10 cellular contexts compared by ENCODE assay signal in the genomic region with DNA sequence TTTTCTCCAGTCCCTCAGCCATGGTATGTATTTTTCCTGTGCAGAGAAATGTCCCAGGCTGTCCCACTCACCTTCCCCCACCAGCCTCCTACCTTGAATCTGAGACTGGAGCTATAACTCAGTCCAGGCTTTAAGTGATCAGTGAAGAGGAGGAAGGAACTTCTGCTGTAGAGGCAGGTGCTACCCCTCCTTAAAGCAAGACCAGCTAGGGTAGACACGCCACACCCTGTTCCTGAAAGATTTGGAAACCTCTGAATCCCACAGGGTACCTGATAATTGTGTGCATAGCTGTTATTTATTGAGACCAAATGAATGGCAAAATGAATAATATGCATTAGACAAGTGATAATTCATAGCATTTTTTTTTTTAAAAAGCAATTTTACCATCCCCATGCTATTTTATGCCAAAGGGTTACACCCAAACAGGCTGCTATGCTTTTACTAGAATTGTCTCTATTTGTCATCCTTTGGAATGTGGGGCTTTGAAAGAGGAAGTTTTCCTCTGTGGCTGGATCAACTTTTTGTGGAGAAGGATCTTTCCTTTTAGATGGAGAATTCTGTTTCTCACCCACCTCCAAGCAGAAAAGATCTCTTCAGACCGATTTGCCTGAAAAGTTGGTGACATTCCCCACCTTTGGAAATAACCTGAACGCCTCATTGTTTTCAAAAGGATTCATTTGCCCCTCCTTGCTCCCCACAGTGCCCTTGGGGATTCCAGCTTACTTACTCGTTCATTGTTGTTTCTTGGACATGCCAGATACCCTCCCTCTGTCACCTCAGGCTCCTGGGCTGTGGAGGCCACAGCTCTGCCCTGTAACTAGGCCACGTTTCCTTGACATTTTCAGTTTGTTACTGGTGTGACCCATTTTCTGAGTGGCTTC.
A peak's percentile ranks its signal among the peaks of the same experiment; 100 is the strongest.
DNase-seq lines count a peak whose midpoint lies in the region; ATAC-seq and TF ChIP-seq lines count a peak whose summit lies in the region.
"Had no signal": no experiment of that assay in that cellular context is flagged by ENCODE, and none has a peak within 500 bp of the region (broad histone marks: within the 10 kb centered on the region; RNA-seq: fewer than 3 reads in every experiment).

No MANE protein-coding gene starts in this region.

- TF ChIP-seq POLR2A in spleen (IDR thresholded peaks at IDR 0.05): no peak

- peaks cover 0 to 12% (median 4%) of the 10 kb centered on the region in 6 donors for H3K4me1 ChIP-seq in spleen

- H3K27ac ChIP-seq in spleen: peak overlapping the region in 5 of 8 donors; percentile 13 to 33 (median 19)

- intact Hi-C loops in spleen (cut with DNase I; ENCODE audit: low total_unique reads): no loop called here

- ATAC-seq in GM18519 (IDR thresholded peaks at IDR 0.05; ENCODE audit: low FRiP score, unreplicated experiment) (no peak), HG02798 (IDR thresholded peaks at IDR 0.05; ENCODE audit: poor library complexity, unreplicated experiment) (no peak)
- ATAC-seq: activated CD8-positive, alpha-beta T cell treated with anti-CD3 and anti-CD28 coated beads, Interleukin-2, amount 10 ng/mL, durations not matched to agents 7 days and 5 days had no signal

- DNase-seq in HCEC 1CT: peak; percentile 52
- DNase-seq in astrocyte of the hippocampus (ENCODE audit: low read depth, low spot score): peak; percentile 48
- peak; percentile 27 for DNase-seq in iPS-NIHi7 (ENCODE audit: extremely low spot score)
- no peak for DNase-seq in spleen
- no peak for DNase-seq in C1 segment of cervical spinal cord (lab: John Stamatoyannopoulos, UW)
- DNase-seq in NCI-H2196 (lab: John Stamatoyannopoulos, UW; ENCODE audit: unreplicated experiment): no peak
- DNase-seq: activated CD8-positive, alpha-beta T cell treated with anti-CD3 and anti-CD28 coated beads, Interleukin-2, amount 10 ng/mL, durations not matched to agents 7 days and 5 days; NCI-H187 treated with DMSO at 0.1 percent for 48 hours had no signal

- 86 to 92% (median 88%) methylated on average over 5 of the region's 5 CpGs for WGBS in spleen, 5 donors

- no peak overlapping the region for H3K4me3 ChIP-seq in spleen

- no peak for TF ChIP-seq CTCF in spleen (IDR thresholded peaks at IDR 0.05 in 8 of 11, conservative IDR thresholded peaks at IDR 0.05 in 3 of 11)

- H3K27me3 ChIP-seq in spleen (replicated peaks in 1 of 7): no peaks in the 10 kb centered on the region

- H3K9me3 ChIP-seq in spleen: no peaks in the 10 kb centered on the region

- H3K36me3 ChIP-seq in spleen: peaks cover 0 to 16% (median 0%) of the 10 kb centered on the region in 6 donors

Comparison
In these comparisons a context has a peak if more than half of its experiments do, and no peak if none do; other contexts are left out.
1. DNase-seq: peak in HCEC 1CT (single experiment), astrocyte of the hippocampus (single experiment) and iPS-NIHi7 (single experiment); none in spleen (single experiment), C1 segment of cervical spinal cord (0 of 14) and NCI-H2196 (single experiment).